ENCODE assay signal across 27 cellular contexts in genomic region chr19:41896581-41896942, GRCh38. TPM values are rescaled to one million over a fixed set of nuclear protein-coding genes. Genes with fewer than 3 reads are reported as not detected.
DNase-seq lines count a peak whose midpoint lies in the region; ATAC-seq lines count a peak whose summit lies in the region.
"Had no signal": no experiment of that assay in that cellular context is flagged by ENCODE, and none has a peak within 500 bp of the region (broad histone marks: within the 10 kb centered on the region; RNA-seq: fewer than 3 reads in every experiment).

No MANE protein-coding gene starts in this region.

- H3K4me3 Mint-ChIP-seq in activated naive CD4-positive, alpha-beta T cell treated with anti-CD3 and anti-CD28 coated beads for 36 hours = no peak overlapping the region
- peak overlapping the region; percentile 60 for H3K4me3 Mint-ChIP-seq in central memory CD8-positive, alpha-beta T cell
- no peak overlapping the region for H3K4me3 Mint-ChIP-seq in stimulated activated effector memory CD8-positive, alpha-beta T cell treated with anti-CD3 and anti-CD28 coated beads, Interleukin-12 subunit alpha, Interleukin-12 subunit beta, amount 100 ng/mL, for 72 hours
- H3K4me3 Mint-ChIP-seq: naive B cell had no signal

- H3K4me1 ChIP-seq in Karpas-422 (ENCODE audit: low read length) = peaks cover 9% of the 10 kb centered on the region
- H3K4me1 ChIP-seq: pancreas, right atrium auricular region, thyroid gland had no signal

- H3K27me3 ChIP-seq in Karpas-422 (ENCODE audit: low read length) = no peaks in the 10 kb centered on the region
- H3K27me3 ChIP-seq: heart right ventricle, pancreas, right atrium auricular region, spleen, thyroid gland had no signal

- peak overlapping the region; percentile 84 for H3K27ac Mint-ChIP-seq in activated naive CD4-positive, alpha-beta T cell treated with anti-CD3 and anti-CD28 coated beads for 36 hours
- H3K27ac Mint-ChIP-seq in central memory CD8-positive, alpha-beta T cell (ENCODE audit: low read depth) = peak overlapping the region; percentile 97
- H3K27ac Mint-ChIP-seq in stimulated activated effector memory CD8-positive, alpha-beta T cell treated with anti-CD3 and anti-CD28 coated beads, Interleukin-12 subunit alpha, Interleukin-12 subunit beta, amount 100 ng/mL, for 72 hours = peak overlapping the region; percentile 92

- peak overlapping the region; percentile 18; the same call in 1 of the 2 replicates for H3K27ac ChIP-seq in Karpas-422 (ENCODE audit: low read length)
- H3K27ac ChIP-seq: GM23248, heart right ventricle, pancreas, right atrium auricular region, thyroid gland had no signal

- no peak for DNase-seq in activated naive CD4-positive, alpha-beta T cell treated with anti-CD3 and anti-CD28 coated beads for 36 hours
- DNase-seq in activated naive CD4-positive, alpha-beta T cell treated with Interleukin-2 at 50 U/mL for 16 hours = no peak
- DNase-seq in Karpas-422 (no peak), pons (ENCODE audit: low spot score) (no peak), KBM-7 (no peak), NCI-H2171 (lab: John Stamatoyannopoulos, UW) (no peak)
- no peak for DNase-seq in central memory CD8-positive, alpha-beta T cell (ENCODE audit: low spot score in 2 of 2)
- no peak for DNase-seq in stimulated activated effector memory CD8-positive, alpha-beta T cell treated with anti-CD3 and anti-CD28 coated beads, Interleukin-12 subunit alpha, Interleukin-12 subunit beta, amount 100 ng/mL, for 72 hours (ENCODE audit: low spot score in 2 of 2)
- DNase-seq: C1 segment of cervical spinal cord; effector CD4-positive, alpha-beta T cell; foreskin fibroblast; heart right ventricle; MM.1S; naive B cell; NCI-H1417 treated with DMSO at 0.1 percent for 48 hours; NCI-H446 treated with DMSO at 0.1 percent for 48 hours; pancreas; PC-3; spleen; stimulated activated CD4-positive, alpha-beta T cell treated with anti-CD3 and anti-CD28 coated beads, Interleukin-4, amount 100 ng/mL, for 1 hour; stimulated activated naive CD4-positive, alpha-beta T cell treated with Interleukin-2 at 50 U/mL for 16 hours; T-helper 9 cell; thyroid gland had no signal

- CTCF ChIA-PET in activated naive CD4-positive, alpha-beta T cell treated with anti-CD3 and anti-CD28 coated beads for 36 hours (lab: Charles Lee) = no interaction called here

- H3K9me3 ChIP-seq in Karpas-422 (ENCODE audit: low read length) = no peaks in the 10 kb centered on the region
- H3K9me3 ChIP-seq: heart right ventricle, pancreas, right atrium auricular region, spleen, thyroid gland had no signal

- H3K4me2 ChIP-seq in Karpas-422 (ENCODE audit: low read depth, low read length, poor library complexity, severe bottlenecking) = no peak overlapping the region

- peaks cover 23% of the 10 kb centered on the region; the same call in 1 of the 2 replicates for H3K36me3 ChIP-seq in Karpas-422 (ENCODE audit: insufficient read depth, low read length)

- H3K9me2 ChIP-seq in Karpas-422 (replicated peaks; ENCODE audit: insufficient read depth, low read length) = no peaks in the 10 kb centered on the region

- peaks cover 31% of the 10 kb centered on the region for H3K36me3 Mint-ChIP-seq in activated naive CD4-positive, alpha-beta T cell treated with anti-CD3 and anti-CD28 coated beads for 36 hours (ENCODE audit: low read depth)
- H3K36me3 Mint-ChIP-seq in central memory CD8-positive, alpha-beta T cell (ENCODE audit: insufficient read depth) = peaks cover 85% of the 10 kb centered on the region
- peaks cover 95% of the 10 kb centered on the region for H3K36me3 Mint-ChIP-seq in stimulated activated effector memory CD8-positive, alpha-beta T cell treated with anti-CD3 and anti-CD28 coated beads, Interleukin-12 subunit alpha, Interleukin-12 subunit beta, amount 100 ng/mL, for 72 hours

- no peaks in the 10 kb centered on the region for H4K20me1 ChIP-seq in Karpas-422 (ENCODE audit: insufficient read depth, low read depth, low read length)

- H3K4me3 ChIP-seq in Karpas-422 (ENCODE audit: low read length) = no peak overlapping the region
- H3K4me3 ChIP-seq: GM23248, heart right ventricle, pancreas, right atrium auricular region, spleen, thyroid gland had no signal

- no peak for ATAC-seq in central memory CD8-positive, alpha-beta T cell (replicated peaks; ENCODE audit: extremely low read depth, poor library complexity, severe bottlenecking)
- ATAC-seq in stimulated activated effector memory CD8-positive, alpha-beta T cell treated with anti-CD3 and anti-CD28 coated beads, Interleukin-12 subunit alpha, Interleukin-12 subunit beta, amount 100 ng/mL, for 72 hours = no peak
- ATAC-seq: pancreas, PC-3, Right ventricle myocardium inferior had no signal

- intact Hi-C loops in activated naive CD4-positive, alpha-beta T cell treated with anti-CD3 and anti-CD28 coated beads for 36 hours (cut with micrococcal nuclease) = no loop called here

- no peak overlapping the region for H2AFZ ChIP-seq in Karpas-422 (ENCODE audit: low read length)
- H2AFZ ChIP-seq: GM23248 had no signal

- H3K79me2 ChIP-seq in Karpas-422 (ENCODE audit: low read length) = no peaks in the 10 kb centered on the region; the same call in 1 of the 2 replicates

- no peaks in the 10 kb centered on the region for H3K27me3 Mint-ChIP-seq in activated naive CD4-positive, alpha-beta T cell treated with anti-CD3 and anti-CD28 coated beads for 36 hours (ENCODE audit: low read depth)
- H3K27me3 Mint-ChIP-seq in central memory CD8-positive, alpha-beta T cell = no peaks in the 10 kb centered on the region
- H3K27me3 Mint-ChIP-seq: naive B cell had no signal

- no peaks in the 10 kb centered on the region for H3K9me3 Mint-ChIP-seq in activated naive CD4-positive, alpha-beta T cell treated with anti-CD3 and anti-CD28 coated beads for 36 hours
- no peaks in the 10 kb centered on the region for H3K9me3 Mint-ChIP-seq in central memory CD8-positive, alpha-beta T cell
- H3K9me3 Mint-ChIP-seq in stimulated activated effector memory CD8-positive, alpha-beta T cell treated with anti-CD3 and anti-CD28 coated beads, Interleukin-12 subunit alpha, Interleukin-12 subunit beta, amount 100 ng/mL, for 72 hours = no peaks in the 10 kb centered on the region
- H3K9me3 Mint-ChIP-seq: naive B cell had no signal

- H3K4me1 Mint-ChIP-seq in activated naive CD4-positive, alpha-beta T cell treated with anti-CD3 and anti-CD28 coated beads for 36 hours (ENCODE audit: low read depth) = peaks cover 49% of the 10 kb centered on the region
- peaks cover 57% of the 10 kb centered on the region for H3K4me1 Mint-ChIP-seq in central memory CD8-positive, alpha-beta T cell
- peaks cover 56% of the 10 kb centered on the region for H3K4me1 Mint-ChIP-seq in stimulated activated effector memory CD8-positive, alpha-beta T cell treated with anti-CD3 and anti-CD28 coated beads, Interleukin-12 subunit alpha, Interleukin-12 subunit beta, amount 100 ng/mL, for 72 hours

- no peak overlapping the region for H3K9ac ChIP-seq in Karpas-422 (ENCODE audit: low read length)
- H3K9ac ChIP-seq: GM23248 had no signal

- in situ Hi-C loops in KBM-7 (cut with MboI; ENCODE audit: low pct_unique_long_range_greater_than_20kb, low sequenced_read_pairs) = no loop called here

RNA-seq across cellular contexts. Expression of gene ARHGEF1, which starts 13.6 kb away (rescaled TPM):
- 100 to 1,000 TPM; 246 to 260 TPM for total RNA-seq in activated naive CD4-positive, alpha-beta T cell treated with anti-CD3 and anti-CD28 coated beads for 36 hours
- total RNA-seq in Karpas-422 (2014; rRNA removed; shearing (Covaris generic); ENCODE audit: low replicate concordance) = 136 and 137 TPM in 2 replicates

RNA-seq across cellular contexts. Expression of gene CD79A, which starts 19.5 kb away (rescaled TPM):
- total RNA-seq in activated naive CD4-positive, alpha-beta T cell treated with anti-CD3 and anti-CD28 coated beads for 36 hours = 1 to 10 TPM; 2.5 to 2.7 TPM
- 970 and 1,036 TPM in 2 replicates for total RNA-seq in Karpas-422 (2014; rRNA removed; shearing (Covaris generic); ENCODE audit: low replicate concordance)
- total RNA-seq: epithelial cell of proximal tubule, GM23248 had no signal

RNA-seq across cellular contexts. Expression of gene ERFL, which starts 31.7 kb away (rescaled TPM):
- total RNA-seq in activated naive CD4-positive, alpha-beta T cell treated with anti-CD3 and anti-CD28 coated beads for 36 hours = 1 to 10 TPM in 1 of 2 experiments, under 1 TPM in 1; 0.99 to 1.3 TPM
- 3.8 and 5.5 TPM in 2 replicates for total RNA-seq in Karpas-422 (2014; rRNA removed; shearing (Covaris generic); ENCODE audit: low replicate concordance)
- total RNA-seq: epithelial cell of proximal tubule, GM23248, right atrium auricular region, Right ventricle myocardium inferior had no signal

RNA-seq across cellular contexts. Expression of gene RPS19, which starts 36.5 kb away (rescaled TPM):
- total RNA-seq in activated naive CD4-positive, alpha-beta T cell treated with anti-CD3 and anti-CD28 coated beads for 36 hours = 1,000 to 10,000 TPM; 4,092 to 4,109 TPM
- total RNA-seq in Karpas-422 (2014; rRNA removed; shearing (Covaris generic); ENCODE audit: low replicate concordance) = 2,482 and 3,478 TPM in 2 replicates

RNA-seq across cellular contexts. Expression of gene DMRTC2, which starts 51.7 kb away (rescaled TPM):
- total RNA-seq in activated naive CD4-positive, alpha-beta T cell treated with anti-CD3 and anti-CD28 coated beads for 36 hours = not detected
- total RNA-seq in Karpas-422 (2014; rRNA removed; shearing (Covaris generic); ENCODE audit: low replicate concordance) = not detected in 2 replicates
- total RNA-seq: epithelial cell of proximal tubule, GM23248, heart right ventricle, pancreas, PC-3, right atrium auricular region, Right ventricle myocardium inferior, spleen had no signal

Comparison
In these comparisons a context has a peak if more than half of its experiments do, and no peak if none do; other contexts are left out.
1. RNA of gene CD79A, which starts 19.5 kb away (total RNA-seq): 970 to 1,036 TPM in Karpas-422; 2.5 to 2.7 TPM in activated naive CD4-positive, alpha-beta T cell treated with anti-CD3 and anti-CD28 coated beads for 36 hours; every median in the first group is over 100 times any median in the second.
2. Peak in every context shown above with its lines, with median percentiles within 50 percentile points of each other: H3K27ac Mint-ChIP-seq.